Comparison of ENCODE assay signal across 8 cellular contexts in the genomic region with DNA sequence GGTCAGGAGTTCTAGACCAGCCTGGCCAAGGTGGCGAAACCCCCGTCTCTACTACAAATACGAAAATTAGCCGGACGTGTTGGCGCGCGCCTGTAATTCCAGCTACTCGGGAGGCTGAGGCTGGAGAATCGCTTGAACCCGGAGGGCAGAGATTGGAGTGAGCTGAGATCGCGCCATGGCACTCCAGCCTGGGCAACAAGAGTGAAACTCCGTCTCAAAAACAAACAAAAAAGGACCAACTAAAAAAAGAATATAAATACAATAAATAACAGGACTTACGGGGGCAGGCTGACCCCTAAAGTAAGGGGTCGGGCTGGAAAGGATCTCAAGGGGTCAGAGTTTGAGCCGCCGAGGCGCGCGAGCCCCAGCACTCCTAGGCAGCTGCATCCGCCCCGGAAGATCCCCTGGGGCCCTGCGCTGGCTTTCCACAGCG. TPM values are rescaled to one million over a fixed set of nuclear protein-coding genes. Genes with fewer than 3 reads are reported as not detected.
DNase-seq lines count a peak whose midpoint lies in the region; FAIRE-seq and TF ChIP-seq lines count a peak whose summit lies in the region.

No MANE protein-coding gene starts in this region.

- peak overlapping the region; percentile 66 to 84 for H3K4me3 ChIP-seq in kidney (ENCODE audit: low read length in 2 of 2)
- peak overlapping the region; percentile 93 to 97 for H3K4me3 ChIP-seq in testis

- TF ChIP-seq CTCF in kidney (IDR thresholded peaks at IDR 0.05; ENCODE audit: borderline replicate concordance, extremely low read depth, insufficient read depth) (no peak), testis (IDR thresholded peaks at IDR 0.05) (peak in 1 of 3 experiments; percentile 22)

- H3K9me3 Mint-ChIP-seq in T-helper 2 cell treated with Interferon-gamma antibody and Interleukin-4, amounts not matched to agents 5 μg/mL and 100 μg/mL, for 36 hours, result no peaks in the 10 kb centered on the region
- no peaks in the 10 kb centered on the region for H3K9me3 Mint-ChIP-seq in activated T-helper 2 cell treated with anti-CD3 and anti-CD28 coated beads, Interferon-gamma antibody, Interleukin-2, Interleukin-4, amounts not matched to agents 10 μg/mL and 5 μg/mL and 100 μg/mL, durations not matched to agents 14 hours and 24 hours and 36 hours

- H3K27ac ChIP-seq in kidney (ENCODE audit: low read depth in 2 of 2, low read length in 2 of 2) (peak overlapping the region; percentile 88 to 92), testis (peak overlapping the region; percentile 87 to 95)

- CTCF ChIA-PET in HEK293T (lab: Yijun Ruan, JAX), result interaction anchor here (0.7 to 1.5 kb wide), 3 partner anchors 17 to 90 kb away, joined by 3 to 7 read pairs (median 3); no protein-coding TSS in a partner anchor

- H3K4me3 Mint-ChIP-seq in T-helper 2 cell treated with Interferon-gamma antibody and Interleukin-4, amounts not matched to agents 5 μg/mL and 100 μg/mL, for 36 hours, result peak overlapping the region; percentile 90
- H3K4me3 Mint-ChIP-seq in activated T-helper 2 cell treated with anti-CD3 and anti-CD28 coated beads, Interferon-gamma antibody, Interleukin-2, Interleukin-4, amounts not matched to agents 10 μg/mL and 5 μg/mL and 100 μg/mL, durations not matched to agents 14 hours and 24 hours and 36 hours (ENCODE audit: low read depth), result peak overlapping the region; percentile 96

- H3K4me1 ChIP-seq in kidney (ENCODE audit: control insufficient read depth in 1 of 2, insufficient read depth in 1 of 2, low read depth in 1 of 2, low read length in 2 of 2) (peaks cover 9 to 12% of the 10 kb centered on the region in 2 donors), testis (peaks cover 13% of the 10 kb centered on the region)

- intact Hi-C loops in activated T-helper 2 cell treated with anti-CD3 and anti-CD28 coated beads, Interferon-gamma antibody, Interleukin-2, Interleukin-4, amounts not matched to agents 10 μg/mL and 5 μg/mL and 100 μg/mL, durations not matched to agents 14 hours and 24 hours and 36 hours (cut with micrococcal nuclease), result loop anchor here (1.0 to 10.0 kb wide), 6 partner anchors 30 to 326 kb away; a partner anchor contains a TSS
- intact Hi-C loops in kidney (cut with DNase I), result no loop called here
- intact Hi-C loops in testis (cut with DNase I; ENCODE audit: low total_unique reads), result no loop called here

- POLR2A ChIA-PET in HEK293T (lab: Yijun Ruan, JAX), result interaction anchor here (0.6 to 2.2 kb wide), 30 partner anchors 8 to 326 kb away, joined by 3 to 30 read pairs (median 5); a partner anchor contains a TSS

- H3K4me1 Mint-ChIP-seq in T-helper 2 cell treated with Interferon-gamma antibody and Interleukin-4, amounts not matched to agents 5 μg/mL and 100 μg/mL, for 36 hours (ENCODE audit: low read depth), result peaks cover 13% of the 10 kb centered on the region
- H3K4me1 Mint-ChIP-seq in activated T-helper 2 cell treated with anti-CD3 and anti-CD28 coated beads, Interferon-gamma antibody, Interleukin-2, Interleukin-4, amounts not matched to agents 10 μg/mL and 5 μg/mL and 100 μg/mL, durations not matched to agents 14 hours and 24 hours and 36 hours (ENCODE audit: low read depth), result peaks cover 22% of the 10 kb centered on the region

- no peaks in the 10 kb centered on the region for H3K27me3 ChIP-seq in testis

- no peak for DNase-seq in T-helper 2 cell treated with Interferon-gamma antibody and Interleukin-4, amounts not matched to agents 5 μg/mL and 100 μg/mL, for 36 hours (ENCODE audit: low spot score)
- DNase-seq in T-helper 2 cell (no peak), kidney (no peak), testis (no peak), HEK293T (ENCODE audit: extremely low spot score) (no peak), NCI-H524 (lab: John Stamatoyannopoulos, UW) (no peak)
- DNase-seq in activated T-helper 2 cell treated with anti-CD3 and anti-CD28 coated beads, Interferon-gamma antibody, Interleukin-2, Interleukin-4, amounts not matched to agents 10 μg/mL and 5 μg/mL and 100 μg/mL, durations not matched to agents 14 hours and 24 hours and 36 hours (ENCODE audit: low spot score), result no peak
- DNase-seq in stimulated activated naive CD4-positive, alpha-beta T cell treated with Interleukin-2 at 50 U/mL for 16 hours (lab: John Stamatoyannopoulos, UW), result no peak

- peaks cover 26% of the 10 kb centered on the region for H3K36me3 Mint-ChIP-seq in T-helper 2 cell treated with Interferon-gamma antibody and Interleukin-4, amounts not matched to agents 5 μg/mL and 100 μg/mL, for 36 hours (ENCODE audit: low read depth)
- H3K36me3 Mint-ChIP-seq in activated T-helper 2 cell treated with anti-CD3 and anti-CD28 coated beads, Interferon-gamma antibody, Interleukin-2, Interleukin-4, amounts not matched to agents 10 μg/mL and 5 μg/mL and 100 μg/mL, durations not matched to agents 14 hours and 24 hours and 36 hours (ENCODE audit: low read depth), result peaks cover 35% of the 10 kb centered on the region

- peak overlapping the region; percentile 65 to 79 for H3K9ac ChIP-seq in kidney (ENCODE audit: low read length in 2 of 2)

- no peaks in the 10 kb centered on the region for H3K9me3 ChIP-seq in kidney (ENCODE audit: control insufficient read depth in 1 of 2, low read length in 2 of 2)
- no peaks in the 10 kb centered on the region for H3K9me3 ChIP-seq in testis

- peak; percentile 10 for TF ChIP-seq POLR2A in testis (IDR thresholded peaks at IDR 0.05)

- peak overlapping the region; percentile 97 for H3K27ac Mint-ChIP-seq in T-helper 2 cell treated with Interferon-gamma antibody and Interleukin-4, amounts not matched to agents 5 μg/mL and 100 μg/mL, for 36 hours
- H3K27ac Mint-ChIP-seq in activated T-helper 2 cell treated with anti-CD3 and anti-CD28 coated beads, Interferon-gamma antibody, Interleukin-2, Interleukin-4, amounts not matched to agents 10 μg/mL and 5 μg/mL and 100 μg/mL, durations not matched to agents 14 hours and 24 hours and 36 hours, result peak overlapping the region; percentile 91

- H3K27me3 Mint-ChIP-seq in T-helper 2 cell treated with Interferon-gamma antibody and Interleukin-4, amounts not matched to agents 5 μg/mL and 100 μg/mL, for 36 hours (ENCODE audit: low read depth), result no peaks in the 10 kb centered on the region
- no peaks in the 10 kb centered on the region for H3K27me3 Mint-ChIP-seq in activated T-helper 2 cell treated with anti-CD3 and anti-CD28 coated beads, Interferon-gamma antibody, Interleukin-2, Interleukin-4, amounts not matched to agents 10 μg/mL and 5 μg/mL and 100 μg/mL, durations not matched to agents 14 hours and 24 hours and 36 hours (ENCODE audit: low read depth)

- 0 to 1% methylated on average over 24 to 25 of the region's 25 CpGs for WGBS in testis, 2 donors

- peaks cover 3 to 8% of the 10 kb centered on the region in 2 donors for H3K36me3 ChIP-seq in kidney (ENCODE audit: control insufficient read depth in 1 of 2, insufficient read depth in 2 of 2, low read length in 2 of 2)
- H3K36me3 ChIP-seq in testis (ENCODE audit: low read depth, missing control alignments), result no peaks in the 10 kb centered on the region

- no peak for FAIRE-seq in kidney (lab: Jason Lieb, UNC)

TF ChIP-seq in HEK293T, 16 proteins besides CTCF, POLR2A, EP300 and RAD21:
- TF ChIP-seq FOXM1 (IDR thresholded peaks at IDR 0.05; ENCODE audit: borderline replicate concordance) (no peak), NFRKB (IDR thresholded peaks at IDR 0.05) (no peak; the same call in 1 of the 2 replicates), CTBP1 (IDR thresholded peaks at IDR 0.05; ENCODE audit: borderline replicate concordance) (no peak), SUZ12 (IDR thresholded peaks at IDR 0.05) (no peak), HDGF (IDR thresholded peaks at IDR 0.05; ENCODE audit: borderline replicate concordance) (no peak), SP1 (IDR thresholded peaks at IDR 0.05) (no peak), BHLHE40 (IDR thresholded peaks at IDR 0.05; ENCODE audit: borderline replicate concordance) (no peak), ZNF384 (IDR thresholded peaks at IDR 0.05) (no peak), TARDBP (IDR thresholded peaks at IDR 0.05) (no peak), FOXK2 (IDR thresholded peaks at IDR 0.05) (no peak), ELF4 (IDR thresholded peaks at IDR 0.05) (no peak), LEF1 (IDR thresholded peaks at IDR 0.05; ENCODE audit: borderline replicate concordance) (no peak), FOXA1 (IDR thresholded peaks at IDR 0.05) (no peak), ARNT (IDR thresholded peaks at IDR 0.05) (no peak)
TF ChIP-seq in HEK293T: peak in this region for 0.

RNA-seq across cellular contexts. Expression of a gene that starts 0.5 kb away (rescaled TPM):
- 62.5 and 66.7 TPM in 2 replicates for total RNA-seq in activated T-helper 2 cell treated with anti-CD3 and anti-CD28 coated beads, Interferon-gamma antibody, Interleukin-2, Interleukin-4, amounts not matched to agents 10 μg/mL and 5 μg/mL and 100 μg/mL, durations not matched to agents 14 hours and 24 hours and 36 hours
- total RNA-seq in kidney, result 78.0 TPM
- 73.1 TPM for polyA plus RNA-seq in kidney (ENCODE audit: insufficient read depth, low read depth, low replicate concordance)
- 100 to 1,000 TPM; 100 to 132 TPM for total RNA-seq in testis
- polyA plus RNA-seq in testis (ENCODE audit: insufficient read depth, low read depth, low replicate concordance), result 89.9 TPM

RNA-seq across cellular contexts. Expression of a gene that starts 3.3 kb away (rescaled TPM):
- 0.16 TPM in 1 of 2 replicates, not detected in the other for total RNA-seq in activated T-helper 2 cell treated with anti-CD3 and anti-CD28 coated beads, Interferon-gamma antibody, Interleukin-2, Interleukin-4, amounts not matched to agents 10 μg/mL and 5 μg/mL and 100 μg/mL, durations not matched to agents 14 hours and 24 hours and 36 hours
- total RNA-seq in kidney (not detected), testis (10 to 100 TPM; 13.8 to 20.9 TPM)
- polyA plus RNA-seq in kidney (ENCODE audit: insufficient read depth, low read depth, low replicate concordance) (not detected), testis (ENCODE audit: insufficient read depth, low read depth, low replicate concordance) (10.8 TPM)

RNA-seq across cellular contexts. Expression of a gene that starts 30.4 kb away (rescaled TPM):
- 38.1 and 40.0 TPM in 2 replicates for total RNA-seq in activated T-helper 2 cell treated with anti-CD3 and anti-CD28 coated beads, Interferon-gamma antibody, Interleukin-2, Interleukin-4, amounts not matched to agents 10 μg/mL and 5 μg/mL and 100 μg/mL, durations not matched to agents 14 hours and 24 hours and 36 hours
- 52.3 TPM for total RNA-seq in kidney
- polyA plus RNA-seq in kidney (ENCODE audit: insufficient read depth, low read depth, low replicate concordance), result 24.4 TPM
- total RNA-seq in testis, result 10 to 100 TPM; 58.2 to 64.8 TPM
- 35.6 TPM for polyA plus RNA-seq in testis (ENCODE audit: insufficient read depth, low read depth, low replicate concordance)

RNA-seq across cellular contexts. Expression of a gene that starts 33.5 kb away (rescaled TPM):
- 1.1 and 1.9 TPM in 2 replicates for total RNA-seq in activated T-helper 2 cell treated with anti-CD3 and anti-CD28 coated beads, Interferon-gamma antibody, Interleukin-2, Interleukin-4, amounts not matched to agents 10 μg/mL and 5 μg/mL and 100 μg/mL, durations not matched to agents 14 hours and 24 hours and 36 hours
- 24.0 TPM for total RNA-seq in kidney
- polyA plus RNA-seq in kidney (ENCODE audit: insufficient read depth, low read depth, low replicate concordance), result 4.5 TPM
- 10 to 100 TPM; 12.5 to 15.4 TPM for total RNA-seq in testis
- polyA plus RNA-seq in testis (ENCODE audit: insufficient read depth, low read depth, low replicate concordance), result 5.2 TPM

Comparison
In these comparisons a context has a peak if more than half of its experiments do, and no peak if none do; other contexts are left out.
1. RNA of a gene that starts 3.3 kb away (total RNA-seq): 13.8 to 20.9 TPM in testis; 0.16 TPM in activated T-helper 2 cell treated with anti-CD3 and anti-CD28 coated beads, Interferon-gamma antibody, Interleukin-2, Interleukin-4, amounts not matched to agents 10 μg/mL and 5 μg/mL and 100 μg/mL, durations not matched to agents 14 hours and 24 hours and 36 hours and not detected in kidney (single experiment); every median in the first group is over 10 times any median in the second.